In genomic region chr2:23404426-23404825, GRCh38 we compare ENCODE assay signal across 1 cellular context.
A peak's percentile ranks its signal among the peaks of the same experiment; 100 is the strongest.
TF ChIP-seq lines count a peak whose summit lies in the region.

No MANE protein-coding gene starts in this region.

TF ChIP-seq in HEK293, 187 proteins besides CTCF, POLR2A, EP300 and RAD21 (continued from another document):
- TF ChIP-seq ZNF692 (tag by site-specific recombination; IDR thresholded peaks at IDR 0.05): no peak
- no peak for TF ChIP-seq ZBTB6 (tag by site-specific recombination; IDR thresholded peaks at IDR 0.05)
- TF ChIP-seq ZNF16 (tag by site-specific recombination; IDR thresholded peaks at IDR 0.05; ENCODE audit: low read depth): no peak
- TF ChIP-seq ZNF239 (tag by site-specific recombination; IDR thresholded peaks at IDR 0.05): no peak
- no peak for TF ChIP-seq ZNF292 (tag by site-specific recombination; IDR thresholded peaks at IDR 0.05; ENCODE audit: borderline replicate concordance, low read depth)
- no peak for TF ChIP-seq ZNF792 (tag by site-specific recombination; IDR thresholded peaks at IDR 0.05)
- TF ChIP-seq TSHZ1 (tag by site-specific recombination; IDR thresholded peaks at IDR 0.05; ENCODE audit: borderline replicate concordance): no peak
- TF ChIP-seq ZNF488 (tag by site-specific recombination; IDR thresholded peaks at IDR 0.05): no peak
- no peak for TF ChIP-seq ZBTB49 (tag by site-specific recombination; IDR thresholded peaks at IDR 0.05; ENCODE audit: low read depth)
- no peak for TF ChIP-seq ZNF155 (tag by site-specific recombination; IDR thresholded peaks at IDR 0.05)
- TF ChIP-seq ZNF223 (tag by site-specific recombination; IDR thresholded peaks at IDR 0.05): no peak
- no peak for TF ChIP-seq ZNF768 (tag by site-specific recombination; IDR thresholded peaks at IDR 0.05)
- no peak for TF ChIP-seq ZNF555 (tag by site-specific recombination; conservative IDR thresholded peaks at IDR 0.05)
- no peak for TF ChIP-seq ZNF677 (tag by site-specific recombination; IDR thresholded peaks at IDR 0.05)
- no peak for TF ChIP-seq MEIS1 (CRISPR knock-in tag; IDR thresholded peaks at IDR 0.05; ENCODE audit: borderline replicate concordance)
- TF ChIP-seq ZFP37 (tag by site-specific recombination; IDR thresholded peaks at IDR 0.05): no peak
- no peak for TF ChIP-seq ZNF426 (tag by site-specific recombination; IDR thresholded peaks at IDR 0.05)
- TF ChIP-seq ZNF514 (tag by site-specific recombination; IDR thresholded peaks at IDR 0.05): no peak
- no peak for TF ChIP-seq ZNF350 (tag by site-specific recombination; IDR thresholded peaks at IDR 0.05)
- peak; percentile 66; the same call in 1 of the 2 replicates for TF ChIP-seq ZBTB17 (tag by site-specific recombination; IDR thresholded peaks at IDR 0.05)
- no peak for TF ChIP-seq ZNF214 (tag by site-specific recombination; IDR thresholded peaks at IDR 0.05; ENCODE audit: borderline replicate concordance)
- no peak for TF ChIP-seq ZNF10 (tag by site-specific recombination; IDR thresholded peaks at IDR 0.05)
